ENCODE assay signal across 2 cellular contexts in the genomic region with DNA sequence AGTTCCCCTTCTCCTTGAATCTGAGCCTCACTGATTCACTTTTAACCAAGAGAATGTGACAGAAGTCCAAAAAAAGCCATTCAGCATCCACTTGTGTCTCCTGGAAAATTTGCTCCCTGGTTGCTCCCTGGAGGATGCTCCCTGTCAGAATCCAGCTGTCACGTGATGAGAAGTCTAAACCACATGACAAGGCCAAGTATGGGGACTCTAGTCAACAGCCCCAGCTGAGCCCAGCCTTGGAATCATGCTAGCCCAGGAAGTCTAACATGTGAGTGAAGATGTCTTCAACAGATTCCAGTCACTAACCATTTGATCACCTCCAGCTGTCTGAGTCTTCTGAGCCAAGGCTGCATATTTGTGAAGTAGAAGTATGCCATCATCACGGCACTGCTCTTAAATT.
TF ChIP-seq lines count a peak whose summit lies in the region.

No MANE protein-coding gene starts in this region.

TF ChIP-seq in A549, 52 proteins besides CTCF, POLR2A, EP300 and RAD21:
- TF ChIP-seq HOXB5 (CRISPR knock-in tag; IDR thresholded peaks at IDR 0.05): no peak
- TF ChIP-seq, protein P1, sequence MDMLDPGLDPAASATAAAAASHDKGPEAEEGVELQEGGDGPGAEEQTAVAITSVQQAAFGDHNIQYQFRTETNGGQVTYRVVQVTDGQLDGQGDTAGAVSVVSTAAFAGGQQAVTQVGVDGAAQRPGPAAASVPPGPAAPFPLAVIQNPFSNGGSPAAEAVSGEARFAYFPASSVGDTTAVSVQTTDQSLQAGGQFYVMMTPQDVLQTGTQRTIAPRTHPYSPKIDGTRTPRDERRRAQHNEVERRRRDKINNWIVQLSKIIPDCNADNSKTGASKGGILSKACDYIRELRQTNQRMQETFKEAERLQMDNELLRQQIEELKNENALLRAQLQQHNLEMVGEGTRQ (IDR thresholded peaks at IDR 0.05): peak; percentile 76

TF ChIP-seq in IMR-90, 13 proteins besides CTCF, POLR2A, EP300 and RAD21:
- TF ChIP-seq BHLHE40 (IDR thresholded peaks at IDR 0.05; ENCODE audit: low read depth, low read length): no peak
- TF ChIP-seq, protein P1 (IDR thresholded peaks at IDR 0.05; ENCODE audit: low read depth, low read length): 0 out of 2 replicates have a peak, but pooled peaks have one; percentile 23
